Comparison of ENCODE assay signal across 25 cellular contexts in the genomic region with DNA sequence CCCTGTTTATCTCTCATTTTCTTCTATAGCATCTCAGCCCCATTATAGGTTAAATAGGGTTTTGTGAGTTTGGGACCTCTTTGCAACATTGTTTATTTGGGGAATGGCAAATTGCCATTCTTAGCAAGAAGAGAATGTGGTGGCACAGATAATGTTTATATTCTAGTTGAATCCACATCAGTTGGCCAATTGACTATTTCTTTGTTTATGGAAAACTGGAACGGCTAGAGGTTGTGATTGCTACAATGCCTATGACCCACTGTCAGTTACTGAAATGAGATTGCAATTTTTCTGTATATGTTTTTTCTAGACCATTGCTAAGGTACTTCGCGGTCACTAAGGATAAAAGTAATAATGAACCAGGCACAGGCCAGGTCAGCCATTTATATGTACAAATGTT. TPM values are rescaled to one million over a fixed set of nuclear protein-coding genes. Genes with fewer than 3 reads are reported as not detected.
"Had no signal": no experiment of that assay in that cellular context is flagged by ENCODE, and none has a peak within 500 bp of the region (broad histone marks: within the 10 kb centered on the region; RNA-seq: fewer than 3 reads in every experiment).

No MANE protein-coding gene starts in this region.

- H3K36me3 ChIP-seq: colonic mucosa, esophagus muscularis mucosa, esophagus squamous epithelium, gastrocnemius medialis, gastroesophageal sphincter, heart left ventricle, heart right ventricle had no signal

- H3K4me3 ChIP-seq: colonic mucosa, coronary artery, dorsolateral prefrontal cortex, esophagus muscularis mucosa, esophagus squamous epithelium, gastrocnemius medialis, gastroesophageal sphincter, heart left ventricle, heart right ventricle had no signal

- H3K27ac ChIP-seq: colonic mucosa, coronary artery, dorsolateral prefrontal cortex, epithelial cell of prostate, esophagus muscularis mucosa, esophagus squamous epithelium, foreskin keratinocyte, gastrocnemius medialis, gastroesophageal sphincter, heart left ventricle, heart right ventricle had no signal

- ATAC-seq: effector memory CD8-positive, alpha-beta T cell; esophagus mucosa; foreskin keratinocyte; gastrocnemius medialis; gastroesophageal sphincter; heart left ventricle; heart right ventricle had no signal

- H3K27ac Mint-ChIP-seq: dendritic cell treated with granulocyte-macrophage colony-stimulating factor and Interleukin-4, amounts not matched to agents 40 ng/mL and 50 ng/mL, for 4 days; effector memory CD8-positive, alpha-beta T cell; endodermal cell had no signal

- H3K27me3 ChIP-seq: colonic mucosa, esophagus muscularis mucosa, esophagus squamous epithelium, foreskin keratinocyte, gastrocnemius medialis, gastroesophageal sphincter, heart left ventricle, heart right ventricle had no signal

- H3K27me3 Mint-ChIP-seq: dendritic cell treated with granulocyte-macrophage colony-stimulating factor and Interleukin-4, amounts not matched to agents 40 ng/mL and 50 ng/mL, for 4 days had no signal

- H3K4me3 Mint-ChIP-seq: dendritic cell treated with granulocyte-macrophage colony-stimulating factor and Interleukin-4, amounts not matched to agents 40 ng/mL and 50 ng/mL, for 4 days; effector memory CD8-positive, alpha-beta T cell; endodermal cell had no signal

- DNase-seq: colonic mucosa; cortex of kidney; dermis blood vessel endothelial cell; dorsolateral prefrontal cortex; effector CD4-positive, alpha-beta T cell; effector CD8-positive, alpha-beta T cell; effector memory CD4-positive, alpha-beta T cell; effector memory CD8-positive, alpha-beta T cell; endodermal cell; erythroblast; esophagus squamous epithelium; foreskin fibroblast; foreskin keratinocyte; foreskin melanocyte; gastrocnemius medialis; glutamatergic neuron; head of caudate nucleus; heart left ventricle; heart right ventricle had no signal

- H3K9me3 ChIP-seq: colonic mucosa, esophagus squamous epithelium, gastrocnemius medialis had no signal

- H3K4me1 ChIP-seq: colonic mucosa, esophagus muscularis mucosa, esophagus squamous epithelium, foreskin keratinocyte, gastrocnemius medialis, gastroesophageal sphincter, heart left ventricle, heart right ventricle had no signal

RNA-seq across cellular contexts. Expression of a gene that starts 44.6 kb away (rescaled TPM):
- total RNA-seq: gastrocnemius medialis had no signal
